ENCODE assay signal across 9 cellular contexts in genomic region chr20:48298851-48299484, GRCh38.
DNase-seq lines count a peak whose midpoint lies in the region; ATAC-seq, FAIRE-seq and TF ChIP-seq lines count a peak whose summit lies in the region.
"Had no signal": no experiment of that assay in that cellular context is flagged by ENCODE, and none has a peak within 500 bp of the region (broad histone marks: within the 10 kb centered on the region; RNA-seq: fewer than 3 reads in every experiment).

No MANE protein-coding gene starts in this region.

- intact Hi-C loops in endothelial cell of umbilical vein (cut with micrococcal nuclease) (loop anchor here (1.0 to 5.0 kb wide), 7 partner anchors 15 to 982 kb away; no protein-coding TSS in a partner anchor), gastrocnemius medialis (cut with DNase I; ENCODE audit: low total_unique reads) (no loop called here), natural killer cell (cut with micrococcal nuclease) (no loop called here)

- no peak overlapping the region for H2AFZ ChIP-seq in endothelial cell of umbilical vein (ENCODE audit: low read depth, low read length)

- FAIRE-seq in endothelial cell of umbilical vein (lab: Jason Lieb, UNC), result peak; percentile 88
- no peak for FAIRE-seq in frontal cortex (lab: Jason Lieb, UNC)

- H3K4me3 ChIP-seq in HAP-1 (no peak overlapping the region), endothelial cell of umbilical vein (replicated peaks in 1 of 3; ENCODE audit: insufficient read depth in 1 of 3, low read depth in 1 of 3, low read length in 3 of 3) (no peak overlapping the region), rectal smooth muscle tissue (ENCODE audit: low read length) (no peak overlapping the region), gastrocnemius medialis (no peak overlapping the region)

- H3K36me3 ChIP-seq in HAP-1 (replicated peaks) (no peaks in the 10 kb centered on the region), endothelial cell of umbilical vein (ENCODE audit: control insufficient read depth in 2 of 2, extremely low read depth in 1 of 2, insufficient read depth in 2 of 2, low read length in 2 of 2) (no peaks in the 10 kb centered on the region), rectal smooth muscle tissue (ENCODE audit: control insufficient read depth, insufficient read depth, low read length) (no peaks in the 10 kb centered on the region), gastrocnemius medialis (no peaks in the 10 kb centered on the region)

- dilution Hi-C loops in endothelial cell of umbilical vein (cut with MboI; ENCODE audit: extremely low pct_ligation_motif_present, low sequenced_read_pairs), result no loop called here

- H3K9me3 ChIP-seq in HAP-1, result no peaks in the 10 kb centered on the region
- no peaks in the 10 kb centered on the region for H3K9me3 ChIP-seq in endothelial cell of umbilical vein (replicated peaks; ENCODE audit: control insufficient read depth, insufficient read depth, low read length)
- H3K9me3 ChIP-seq in gastrocnemius medialis, result no peaks in the 10 kb centered on the region

- peak overlapping the region; percentile 95 for H3K27ac ChIP-seq in endothelial cell of umbilical vein (ENCODE audit: insufficient read depth, low read depth, low read length)
- H3K27ac ChIP-seq in rectal smooth muscle tissue (ENCODE audit: low read depth, low read length), result peak overlapping the region; percentile 74
- no peak overlapping the region for H3K27ac ChIP-seq in gastrocnemius medialis

- in situ Hi-C loops in HAP-1 (cut with MboI; ENCODE audit: low sequenced_read_pairs) (no loop called here), gastrocnemius medialis (cut with MboI; ENCODE audit: low sequenced_read_pairs in 4 of 4) (no loop called here)

- TF ChIP-seq POLR2A in endothelial cell of umbilical vein (IDR thresholded peaks at IDR 0.05; ENCODE audit: low read depth, low read length), result no peak
- no peak for TF ChIP-seq POLR2A in gastrocnemius medialis (IDR thresholded peaks at IDR 0.05)

- H3K4me2 ChIP-seq in endothelial cell of umbilical vein (ENCODE audit: insufficient read depth, low read length), result peak overlapping the region; percentile 46

- no peak overlapping the region for H3K27ac Mint-ChIP-seq in natural killer cell
- H3K27ac Mint-ChIP-seq: memory B cell had no signal

- no peaks in the 10 kb centered on the region for H3K4me1 Mint-ChIP-seq in natural killer cell

- no peaks in the 10 kb centered on the region for H3K9me1 ChIP-seq in endothelial cell of umbilical vein (replicated peaks; ENCODE audit: control insufficient read depth, extremely low read depth, insufficient read depth, low read length)

- CTCF ChIA-PET in endothelial cell of umbilical vein (lab: Charles Lee), result interaction anchor here (0.8 to 0.9 kb wide), 2 partner anchors 322 to 512 kb away, joined by 4 read pairs; no protein-coding TSS in a partner anchor

- H3K9ac ChIP-seq in endothelial cell of umbilical vein (replicated peaks; ENCODE audit: extremely low read depth, insufficient read depth, low read length) (peak overlapping the region; percentile 33), rectal smooth muscle tissue (ENCODE audit: low read length) (no peak overlapping the region)

- ATAC-seq in gastrocnemius medialis (no peak), natural killer cell (no peak)

- TF ChIP-seq CTCF in endothelial cell of umbilical vein (IDR thresholded peaks at IDR 0.05; ENCODE audit: extremely low read depth in 1 of 2, insufficient read depth in 1 of 2, low read depth in 1 of 2, low read length in 2 of 2) (no peak), gastrocnemius medialis (IDR thresholded peaks at IDR 0.05 in 4 of 5, conservative IDR thresholded peaks at IDR 0.05 in 1 of 5) (no peak), natural killer cell (IDR thresholded peaks at IDR 0.05) (no peak)

- no peaks in the 10 kb centered on the region for H4K20me1 ChIP-seq in endothelial cell of umbilical vein (replicated peaks; ENCODE audit: control insufficient read depth, extremely low read depth, insufficient read depth, low read length)

- peaks cover 17 to 21% of the 10 kb centered on the region in 2 donors for H3K27me3 Mint-ChIP-seq in natural killer cell (ENCODE audit: low read depth in 2 of 2)

- no peaks in the 10 kb centered on the region for H3K36me3 Mint-ChIP-seq in natural killer cell
- H3K36me3 Mint-ChIP-seq: memory B cell had no signal

- DNase-seq in HAP-1 (ENCODE audit: low spot score in 2 of 2) (peak; percentile 86 to 91), NCI-H524 (lab: John Stamatoyannopoulos, UW) (peak; percentile 50 to 79), endothelial cell of umbilical vein (ENCODE audit: low read depth, low spot score) (peak; percentile 96), gastrocnemius medialis (no peak), natural killer cell (no peak), NAMALWA (ENCODE audit: low spot score) (no peak), frontal cortex (ENCODE audit: low spot score in 2 of 2) (no peak)

- no peak overlapping the region for H3K4me3 Mint-ChIP-seq in natural killer cell
- H3K4me3 Mint-ChIP-seq: memory B cell had no signal

- BruUV-seq in endothelial cell of umbilical vein (replicated peaks; lab: Mats Ljungman, UMichigan), result TSS peak; percentile 35

- no peaks in the 10 kb centered on the region for H3K79me2 ChIP-seq in endothelial cell of umbilical vein (ENCODE audit: control insufficient read depth, insufficient read depth, low read length)

- POLR2A ChIA-PET in endothelial cell of umbilical vein (lab: Charles Lee), result no interaction called here

- peaks cover 28% of the 10 kb centered on the region for H3K4me1 ChIP-seq in HAP-1
- H3K4me1 ChIP-seq in endothelial cell of umbilical vein (ENCODE audit: control insufficient read depth, extremely low read depth, insufficient read depth, low read length), result peaks cover 40% of the 10 kb centered on the region
- H3K4me1 ChIP-seq in rectal smooth muscle tissue (ENCODE audit: control insufficient read depth, insufficient read depth, low read length), result peaks cover 25% of the 10 kb centered on the region
- no peaks in the 10 kb centered on the region for H3K4me1 ChIP-seq in gastrocnemius medialis

- H3K27me3 ChIP-seq in HAP-1 (ENCODE audit: low read depth), result no peaks in the 10 kb centered on the region
- peaks cover 6 to 10% of the 10 kb centered on the region in 2 experiments for H3K27me3 ChIP-seq in endothelial cell of umbilical vein (ENCODE audit: control insufficient read depth in 2 of 2, insufficient read depth in 2 of 2, low read length in 2 of 2)
- H3K27me3 ChIP-seq in rectal smooth muscle tissue (ENCODE audit: control insufficient read depth, insufficient read depth, low read length), result no peaks in the 10 kb centered on the region
- no peaks in the 10 kb centered on the region for H3K27me3 ChIP-seq in gastrocnemius medialis

- no peaks in the 10 kb centered on the region for H3K9me3 Mint-ChIP-seq in natural killer cell
- H3K9me3 Mint-ChIP-seq: memory B cell had no signal

TF ChIP-seq in endothelial cell of umbilical vein, 7 proteins besides CTCF, POLR2A, EP300 and RAD21:
- no peak for TF ChIP-seq EZH2 (IDR thresholded peaks at IDR 0.05; ENCODE audit: borderline replicate concordance, low read depth, low read length, severe bottlenecking)
- TF ChIP-seq GATA2 (IDR thresholded peaks at IDR 0.05; ENCODE audit: insufficient read depth, insufficient read length, low read depth, low read length), result no peak
- TF ChIP-seq FOS (IDR thresholded peaks at IDR 0.05; ENCODE audit: borderline replicate concordance, insufficient read depth, low read length), result peak; percentile 80
- peak; percentile 91 for TF ChIP-seq JUN (IDR thresholded peaks at IDR 0.05; ENCODE audit: borderline replicate concordance, insufficient read depth, insufficient read length, low read depth)
- no peak for TF ChIP-seq MYC (IDR thresholded peaks at IDR 0.05; ENCODE audit: low read depth, low read length)
- no peak for TF ChIP-seq MAX (IDR thresholded peaks at IDR 0.05; ENCODE audit: insufficient read depth, insufficient read length)
- no peak for TF ChIP-seq POLR2AphosphoS5 (IDR thresholded peaks at IDR 0.05; ENCODE audit: insufficient read depth, low read depth, low read length)

Comparison
In these comparisons a context has a peak if more than half of its experiments do, and no peak if none do; other contexts are left out.
1. DNase-seq: peak in HAP-1 (2 of 2), NCI-H524 (2 of 2) and endothelial cell of umbilical vein (single experiment); none in gastrocnemius medialis (0 of 2), natural killer cell (single experiment), NAMALWA (single experiment) and frontal cortex (0 of 2).
2. H3K27ac ChIP-seq: peak in endothelial cell of umbilical vein (single experiment) and rectal smooth muscle tissue (single experiment); none in gastrocnemius medialis (0 of 4).